Comparison of ENCODE assay signal across 24 cellular contexts in the genomic region with DNA sequence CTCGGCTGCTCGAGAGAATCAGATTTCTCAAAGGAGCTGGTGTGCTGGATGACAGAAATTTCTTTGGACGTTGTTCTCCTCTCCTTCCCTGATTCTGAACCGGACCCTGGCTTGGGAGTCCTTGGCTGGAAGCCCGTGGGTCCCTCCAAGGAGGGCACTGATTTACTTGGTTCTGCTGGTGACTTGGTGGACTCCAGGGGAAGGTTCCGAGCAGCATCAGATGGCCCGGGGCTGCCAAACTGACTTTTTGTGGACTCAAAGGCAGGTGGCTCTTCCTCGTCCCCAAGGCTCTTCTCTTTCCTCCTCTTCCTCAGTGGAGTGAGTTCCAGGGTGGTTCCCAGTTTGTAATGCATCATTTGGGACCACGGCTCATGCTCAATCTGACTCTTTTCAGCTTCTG.
DNase-seq lines count a peak whose midpoint lies in the region; ATAC-seq and TF ChIP-seq lines count a peak whose summit lies in the region.
"Had no signal": no experiment of that assay in that cellular context is flagged by ENCODE, and none has a peak within 500 bp of the region (broad histone marks: within the 10 kb centered on the region; RNA-seq: fewer than 3 reads in every experiment).

No MANE protein-coding gene starts in this region.

- TF ChIP-seq POLR2A in breast epithelium (IDR thresholded peaks at IDR 0.05): no peak

- H3K9me3 ChIP-seq in breast epithelium: no peaks in the 10 kb centered on the region
- H3K9me3 ChIP-seq: BE2C, HAP-1 had no signal

- peak overlapping the region; percentile 20 for H3K27ac Mint-ChIP-seq in activated T-helper 17 cell treated with anti-CD3 and anti-CD28 coated beads, Interleukin-2, amount 50 U/mL, for 72 hours
- H3K27ac Mint-ChIP-seq: GM23338 had no signal

- ATAC-seq in activated T-helper 17 cell treated with anti-CD3 and anti-CD28 coated beads, Interleukin-2, amount 50 U/mL, for 72 hours (replicated peaks): no peak
- ATAC-seq in HG03354 (IDR thresholded peaks at IDR 0.05; ENCODE audit: poor library complexity, severe bottlenecking, unreplicated experiment) (no peak), HG03025 (IDR thresholded peaks at IDR 0.05; ENCODE audit: low FRiP score, unreplicated experiment) (no peak)
- ATAC-seq: GM23338, Panc1 had no signal

- no peak overlapping the region for H3K4me3 ChIP-seq in breast epithelium
- H3K4me3 ChIP-seq: GM23338, HAP-1 had no signal

- H3K4me1 Mint-ChIP-seq in activated T-helper 17 cell treated with anti-CD3 and anti-CD28 coated beads, Interleukin-2, amount 50 U/mL, for 72 hours: peaks cover 14% of the 10 kb centered on the region
- H3K4me1 Mint-ChIP-seq: GM23338 had no signal

- peak; percentile 1 for DNase-seq in activated CD4-positive, alpha-beta T cell treated with anti-CD3 and anti-CD28 coated beads for 48 hours
- DNase-seq in activated CD4-positive, alpha-beta T cell treated with anti-CD3 and anti-CD28 coated beads for 4 hours: no peak
- peak; percentile 35 for DNase-seq in islet precursor cell
- DNase-seq in ureter (ENCODE audit: low spot score): peak; percentile 29
- DNase-seq in breast epithelium (ENCODE audit: low spot score in 2 of 2): no peak
- DNase-seq: ACHN, BE2C, DMS153, NCI-H1048, NCI-H1417, NCI-H1694, NCI-H2029 treated with DMSO at 0.1 percent for 48 hours, NCI-H2227 treated with DMSO at 0.1 percent for 48 hours, NCI-H510A, NCI-H69, SHP77 had no signal

- H3K4me1 ChIP-seq in breast epithelium: no peaks in the 10 kb centered on the region
- H3K4me1 ChIP-seq: BE2C, HAP-1 had no signal

- no peak for TF ChIP-seq CTCF in breast epithelium (IDR thresholded peaks at IDR 0.05)

- no peaks in the 10 kb centered on the region for H3K36me3 ChIP-seq in breast epithelium
- H3K36me3 ChIP-seq: BE2C, HAP-1 had no signal

- no peaks in the 10 kb centered on the region for H3K9me3 Mint-ChIP-seq in activated T-helper 17 cell treated with anti-CD3 and anti-CD28 coated beads, Interleukin-2, amount 50 U/mL, for 72 hours
- H3K9me3 Mint-ChIP-seq: GM23338 had no signal

- intact Hi-C loops in breast epithelium (cut with DNase I; ENCODE audit: low total_unique reads): no loop called here

- H3K27me3 Mint-ChIP-seq in activated T-helper 17 cell treated with anti-CD3 and anti-CD28 coated beads, Interleukin-2, amount 50 U/mL, for 72 hours: no peaks in the 10 kb centered on the region

- peaks cover 94% of the 10 kb centered on the region for H3K36me3 Mint-ChIP-seq in activated T-helper 17 cell treated with anti-CD3 and anti-CD28 coated beads, Interleukin-2, amount 50 U/mL, for 72 hours (ENCODE audit: low read depth)

- no peak overlapping the region for H3K27ac ChIP-seq in breast epithelium
- H3K27ac ChIP-seq: 22Rv1, RWPE1 had no signal

- H3K27me3 ChIP-seq in breast epithelium: no peaks in the 10 kb centered on the region
- H3K27me3 ChIP-seq: BE2C had no signal

- no peak overlapping the region for H3K4me3 Mint-ChIP-seq in activated T-helper 17 cell treated with anti-CD3 and anti-CD28 coated beads, Interleukin-2, amount 50 U/mL, for 72 hours
- H3K4me3 Mint-ChIP-seq: GM23338 had no signal

Comparison
In these comparisons a context has a peak if more than half of its experiments do, and no peak if none do; other contexts are left out.
1. DNase-seq: peak in activated CD4-positive, alpha-beta T cell treated with anti-CD3 and anti-CD28 coated beads for 48 hours (single experiment), islet precursor cell (single experiment) and ureter (single experiment); none in activated CD4-positive, alpha-beta T cell treated with anti-CD3 and anti-CD28 coated beads for 4 hours (0 of 2) and breast epithelium (0 of 2).